ENCODE assay signal across 1 cellular context in genomic region chr6:15827492-15828255, GRCh38.
TF ChIP-seq lines count a peak whose summit lies in the region.

No MANE protein-coding gene starts in this region.

TF ChIP-seq in K562, 482 proteins besides CTCF, POLR2A, EP300 and RAD21 (continued from another document):
- no peak for TF ChIP-seq ZNF449 (CRISPR knock-in tag; IDR thresholded peaks at IDR 0.05)
- TF ChIP-seq HNRNPL (IDR thresholded peaks at IDR 0.05; ENCODE audit: low read depth, low read length): no peak
- 0 out of 2 replicates have a peak, but pooled peaks have one; percentile 34 for TF ChIP-seq DPF2 (IDR thresholded peaks at IDR 0.05)
- TF ChIP-seq ZNF12 (CRISPR knock-in tag; IDR thresholded peaks at IDR 0.05): no peak
- TF ChIP-seq ZNF253 (CRISPR knock-in tag; conservative IDR thresholded peaks at IDR 0.05): no peak
- TF ChIP-seq KLF13 (tag; IDR thresholded peaks at IDR 0.05; ENCODE audit: borderline replicate concordance, low read depth): no peak
- TF ChIP-seq NR2C1 (IDR thresholded peaks at IDR 0.05): no peak
- TF ChIP-seq NR2C1 (tag; IDR thresholded peaks at IDR 0.05): no peak
- no peak for TF ChIP-seq NBN (IDR thresholded peaks at IDR 0.05; ENCODE audit: low read depth)
- no peak for TF ChIP-seq ZNF592 (IDR thresholded peaks at IDR 0.05)
- no peak for TF ChIP-seq JUNB (CRISPR knock-in tag; conservative IDR thresholded peaks at IDR 0.05)
- TF ChIP-seq MLX (CRISPR knock-in tag; conservative IDR thresholded peaks at IDR 0.05): no peak
- no peak for TF ChIP-seq AFF4 (CRISPR knock-in tag; IDR thresholded peaks at IDR 0.05)
- no peak for TF ChIP-seq MAFG (tag; conservative IDR thresholded peaks at IDR 0.05)
- TF ChIP-seq ZNF146 (CRISPR knock-in tag; IDR thresholded peaks at IDR 0.05; ENCODE audit: unreplicated experiment): no peak
- TF ChIP-seq FOXK1 (CRISPR knock-in tag; IDR thresholded peaks at IDR 0.05; ENCODE audit: borderline replicate concordance): 0 out of 2 replicates have a peak, but pooled peaks have one; percentile 38
- TF ChIP-seq DDX20 (tag; IDR thresholded peaks at IDR 0.05; ENCODE audit: low read depth): no peak
- TF ChIP-seq ETS1 (conservative IDR thresholded peaks at IDR 0.05; ENCODE audit: control insufficient read depth, low read depth, low read length): no peak
- TF ChIP-seq BRD9 (IDR thresholded peaks at IDR 0.05; ENCODE audit: low read depth, partially characterized antibody): no peak
- no peak for TF ChIP-seq RBM15 (IDR thresholded peaks at IDR 0.05; ENCODE audit: insufficient read depth, low read length)
- TF ChIP-seq BRD4 (IDR thresholded peaks at IDR 0.05): no peak
- no peak for TF ChIP-seq POLR2AphosphoS2 (IDR thresholded peaks at IDR 0.05; ENCODE audit: low read length)
